17 cellular contexts compared by ENCODE assay signal in the genomic region with DNA sequence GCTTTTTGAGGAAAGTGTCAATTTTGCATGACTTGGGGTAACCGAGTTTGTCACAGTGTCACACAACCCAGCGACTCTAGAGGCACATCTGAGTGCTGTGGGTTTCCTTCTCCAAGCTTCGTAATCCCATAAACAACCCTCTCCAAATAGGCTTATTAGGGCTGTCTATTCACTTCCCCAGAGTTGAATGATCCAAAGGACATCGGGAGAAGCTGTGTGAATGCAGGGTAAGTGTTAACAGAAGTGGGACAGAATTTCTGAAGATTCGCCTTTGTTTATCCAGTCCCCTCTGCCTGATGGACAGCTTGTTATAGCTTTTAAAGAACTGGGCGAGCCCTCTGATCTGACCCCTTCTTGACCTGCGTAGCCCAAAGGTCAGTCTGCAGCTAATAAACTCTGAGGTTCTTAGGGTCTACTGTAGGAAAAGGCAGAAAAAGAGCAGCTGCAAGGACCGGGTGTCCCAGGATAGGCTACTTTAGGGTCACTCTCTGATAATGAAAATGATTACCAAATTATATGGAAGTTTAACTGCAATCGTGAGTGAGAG.
"Had no signal": no experiment of that assay in that cellular context is flagged by ENCODE, and none has a peak within 500 bp of the region (broad histone marks: within the 10 kb centered on the region; RNA-seq: fewer than 3 reads in every experiment).

No MANE protein-coding gene starts in this region.

- H3K9me3 Mint-ChIP-seq: nephron had no signal

- H3K36me3 ChIP-seq: ovary had no signal

- H3K27ac ChIP-seq: body of pancreas, coronary artery, left ventricle myocardium inferior, ovary had no signal

- H3K4me1 ChIP-seq: body of pancreas had no signal

- H3K27ac Mint-ChIP-seq: activated B cell treated with CpG ODN at 0.5 μM for 24 hours; activated CD8-positive, alpha-beta T cell treated with anti-CD3 and anti-CD28 coated beads for 36 hours; activated naive CD4-positive, alpha-beta T cell treated with anti-CD3 and anti-CD28 coated beads, Interleukin-2, amount 50 U/mL, for 72 hours; memory B cell; nephron; stimulated activated memory B cell treated with anti-CD40 and anti-IgM and Interleukin-4, amounts not matched to agents 10 μg/mL and 1 μg/mL and 100 μg/mL, for 72 hours had no signal

- H3K4me3 ChIP-seq: body of pancreas, coronary artery, left ventricle myocardium inferior, ovary had no signal

- DNase-seq: activated B cell treated with CpG ODN at 0.5 μM for 24 hours; activated CD4-positive, alpha-beta T cell treated with anti-CD3 and anti-CD28 coated beads for 48 hours; activated CD8-positive, alpha-beta T cell treated with anti-CD3 and anti-CD28 coated beads for 36 hours; activated gamma-delta T cell; activated T-cell treated with anti-CD3 and anti-CD28 coated beads, Interleukin-2, amount 50 U/mL, for 48 hours; body of pancreas; central memory CD4-positive, alpha-beta T cell; effector CD8-positive, alpha-beta T cell; foreskin fibroblast; left ventricle myocardium inferior; ovary; stimulated activated CD4-positive, alpha-beta T cell treated with anti-CD3 and anti-CD28 coated beads, Interleukin-2, amount 100 ng/mL, for 48 hours had no signal

- H3K4me3 Mint-ChIP-seq: activated B cell treated with CpG ODN at 0.5 μM for 24 hours; activated CD8-positive, alpha-beta T cell treated with anti-CD3 and anti-CD28 coated beads for 36 hours; memory B cell; nephron; stimulated activated memory B cell treated with anti-CD40 and anti-IgM and Interleukin-4, amounts not matched to agents 10 μg/mL and 1 μg/mL and 100 μg/mL, for 72 hours had no signal

- H3K9me3 ChIP-seq: body of pancreas, left ventricle myocardium inferior, ovary had no signal

- H3K4me1 Mint-ChIP-seq: activated B cell treated with CpG ODN at 0.5 μM for 24 hours; nephron; stimulated activated memory B cell treated with anti-CD40 and anti-IgM and Interleukin-4, amounts not matched to agents 10 μg/mL and 1 μg/mL and 100 μg/mL, for 72 hours had no signal

- H3K27me3 ChIP-seq: body of pancreas, ovary had no signal

- ATAC-seq: activated CD8-positive, alpha-beta T cell treated with anti-CD3 and anti-CD28 coated beads for 36 hours; activated naive CD4-positive, alpha-beta T cell treated with anti-CD3 and anti-CD28 coated beads, Interleukin-2, amount 50 U/mL, for 72 hours; body of pancreas; stimulated activated memory B cell treated with anti-CD40 and anti-IgM and Interleukin-4, amounts not matched to agents 10 μg/mL and 1 μg/mL and 100 μg/mL, for 72 hours had no signal

- H3K27me3 Mint-ChIP-seq: activated B cell treated with CpG ODN at 0.5 μM for 24 hours; activated CD8-positive, alpha-beta T cell treated with anti-CD3 and anti-CD28 coated beads for 36 hours; memory B cell; stimulated activated memory B cell treated with anti-CD40 and anti-IgM and Interleukin-4, amounts not matched to agents 10 μg/mL and 1 μg/mL and 100 μg/mL, for 72 hours had no signal
